In genomic region chr16:31130899-31131298, GRCh38 we compare ENCODE assay signal across 2 cellular contexts.
TF ChIP-seq lines count a peak whose summit lies in the region.

No MANE protein-coding gene starts in this region.

TF ChIP-seq in liver, 16 proteins besides CTCF, POLR2A, EP300 and RAD21:
- TF ChIP-seq RXRA (IDR thresholded peaks at IDR 0.05), result no peak
- TF ChIP-seq HNF4A (conservative IDR thresholded peaks at IDR 0.05), result no peak
- no peak for TF ChIP-seq SP1 (IDR thresholded peaks at IDR 0.05)
- no peak for TF ChIP-seq HNF4G (IDR thresholded peaks at IDR 0.05)
TF ChIP-seq in liver: peak in this region for 0.

TF ChIP-seq in HepG2, 621 proteins besides CTCF, POLR2A, EP300 and RAD21:
- TF ChIP-seq ZNF260 (CRISPR knock-in tag; IDR thresholded peaks at IDR 0.05; ENCODE audit: borderline replicate concordance, low read depth) (no peak), ATF1 (CRISPR knock-in tag; IDR thresholded peaks at IDR 0.05) (no peak), ZNF501 (CRISPR knock-in tag; IDR thresholded peaks at IDR 0.05) (no peak), ZNF790 (CRISPR knock-in tag; IDR thresholded peaks at IDR 0.05; ENCODE audit: borderline replicate concordance) (no peak), ZNF569 (CRISPR knock-in tag; IDR thresholded peaks at IDR 0.05; ENCODE audit: borderline replicate concordance) (no peak), MLX (CRISPR knock-in tag; IDR thresholded peaks at IDR 0.05) (no peak), ZNF513 (CRISPR knock-in tag; conservative IDR thresholded peaks at IDR 0.05) (no peak), MAFG (CRISPR knock-in tag; IDR thresholded peaks at IDR 0.05) (no peak), SNAPC5 (CRISPR knock-in tag; IDR thresholded peaks at IDR 0.05; ENCODE audit: borderline replicate concordance) (no peak)
